Comparison of ENCODE assay signal across 8 cellular contexts in genomic region chr1:13356774-13357173, GRCh38. TPM values are rescaled to one million over a fixed set of nuclear protein-coding genes. Genes with fewer than 3 reads are reported as not detected.
DNase-seq lines count a peak whose midpoint lies in the region; ATAC-seq, FAIRE-seq and TF ChIP-seq lines count a peak whose summit lies in the region.
"Not testable (repeated sequence)": the region's sequence is repeated elsewhere in the genome, so short reads cannot be mapped to it uniquely, and the experiment has no call there.

No MANE protein-coding gene starts in this region.

- H3K79me2 ChIP-seq in hepatocyte, result not testable (repeated sequence)

- TF ChIP-seq EP300 in upper lobe of left lung (IDR thresholded peaks at IDR 0.05), result not testable (repeated sequence)

- not testable (repeated sequence) for TF ChIP-seq POLR2A in upper lobe of left lung (IDR thresholded peaks at IDR 0.05)

- not testable (repeated sequence) for H3K4me3 ChIP-seq in cardiac fibroblast (replicated peaks in 1 of 2; ENCODE audit: low read depth in 2 of 2, low read length in 2 of 2); hepatocyte; upper lobe of left lung

- H3K9me2 ChIP-seq in hepatocyte (replicated peaks; ENCODE audit: insufficient read depth), result not testable (repeated sequence)

- H3K4me2 ChIP-seq in hepatocyte, result not testable (repeated sequence)

- peak; percentile 48 for TF ChIP-seq CTCF in cardiac fibroblast (IDR thresholded peaks at IDR 0.05; ENCODE audit: low read depth, low read length)
- peak; percentile 67 for TF ChIP-seq CTCF in hepatocyte (IDR thresholded peaks at IDR 0.05; ENCODE audit: poor library complexity)
- peak; percentile 10 to 61 (median 45) for TF ChIP-seq CTCF in upper lobe of left lung (IDR thresholded peaks at IDR 0.05)

- not testable (repeated sequence) for H3K27ac ChIP-seq in hepatocyte, upper lobe of left lung

- not testable (repeated sequence) for H3K4me1 ChIP-seq in hepatocyte (ENCODE audit: insufficient read depth); upper lobe of left lung

- H3K36me3 ChIP-seq in hepatocyte (replicated peaks; ENCODE audit: insufficient read depth, low read depth); upper lobe of left lung: not testable (repeated sequence)

- ATAC-seq in upper lobe of left lung (ENCODE audit: low FRiP score in 2 of 2), result not testable (repeated sequence)

- not testable (repeated sequence) for H3K27me3 ChIP-seq in hepatocyte, upper lobe of left lung

- H2AFZ ChIP-seq in hepatocyte, result not testable (repeated sequence)

- FAIRE-seq in HTR-8/SVneo (lab: Jason Lieb, UNC), result not testable (repeated sequence)

- WGBS in hepatocyte (ENCODE audit: low lambda C conversion rate, missing lambda C conversion rate), result 2% methylated on average over 5 of the region's 5 CpGs
- WGBS in upper lobe of left lung, 2 donors, result 0 to 3% methylated on average over 5 of the region's 5 CpGs

- peak; percentile 19 for DNase-seq in DMS53 treated with DMSO at 0.1 percent for 48 hours (lab: John Stamatoyannopoulos, UW; ENCODE audit: unreplicated experiment)
- peak; percentile 7 for DNase-seq in HTR-8/SVneo (ENCODE audit: insufficient read length, low spot score)
- DNase-seq in NCI-H345 treated with DMSO at 0.1 percent for 48 hours (lab: John Stamatoyannopoulos, UW; ENCODE audit: unreplicated experiment), result peak; percentile 8
- peak; percentile 55 for DNase-seq in SW480 (ENCODE audit: low spot score)
- DNase-seq in cardiac fibroblast (ENCODE audit: low read depth in 2 of 2), result peak; percentile 63 to 74
- peak; percentile 61 for DNase-seq in hepatocyte (ENCODE audit: low spot score)
- DNase-seq in non-pigmented ciliary epithelial cell (ENCODE audit: low read depth), result peak; percentile 14
- DNase-seq in upper lobe of left lung, result not testable (repeated sequence)

- not testable (repeated sequence) for H4K20me1 ChIP-seq in hepatocyte (ENCODE audit: insufficient read depth, poor library complexity, severe bottlenecking)

- H3K9me3 ChIP-seq in hepatocyte (ENCODE audit: low read depth); upper lobe of left lung: not testable (repeated sequence)

RNA-seq across cellular contexts. Expression of gene PRAMEF14, which starts 9.8 kb away (rescaled TPM):
- total RNA-seq in hepatocyte, result not detected in 2 replicates
- not detected in 2 replicates for polyA plus RNA-seq in hepatocyte
- not detected for total RNA-seq in upper lobe of left lung

RNA-seq across cellular contexts. Expression of gene PRAMEF19, which starts 15.0 kb away (rescaled TPM):
- total RNA-seq in hepatocyte, result not detected in 2 replicates
- polyA plus RNA-seq in hepatocyte, result not detected in 2 replicates
- total RNA-seq in upper lobe of left lung, result not detected

RNA-seq across cellular contexts. Expression of gene PRAMEF17, which starts 32.7 kb away (rescaled TPM):
- total RNA-seq in hepatocyte, result not detected in 2 replicates
- polyA plus RNA-seq in hepatocyte, result not detected in 2 replicates
- total RNA-seq in upper lobe of left lung, result not detected

RNA-seq across cellular contexts. Expression of gene PRAMEF15, which starts 41.4 kb away (rescaled TPM):
- not detected in 2 replicates for total RNA-seq in hepatocyte
- polyA plus RNA-seq in hepatocyte, result not detected in 2 replicates
- total RNA-seq in upper lobe of left lung, result not detected

RNA-seq across cellular contexts. Expression of gene PRAMEF33, which starts 53.4 kb away (rescaled TPM):
- total RNA-seq in hepatocyte (not detected in 2 replicates), upper lobe of left lung (not detected)
- not detected in 2 replicates for polyA plus RNA-seq in hepatocyte
